ENCODE assay signal across 1 cellular context in the genomic region with DNA sequence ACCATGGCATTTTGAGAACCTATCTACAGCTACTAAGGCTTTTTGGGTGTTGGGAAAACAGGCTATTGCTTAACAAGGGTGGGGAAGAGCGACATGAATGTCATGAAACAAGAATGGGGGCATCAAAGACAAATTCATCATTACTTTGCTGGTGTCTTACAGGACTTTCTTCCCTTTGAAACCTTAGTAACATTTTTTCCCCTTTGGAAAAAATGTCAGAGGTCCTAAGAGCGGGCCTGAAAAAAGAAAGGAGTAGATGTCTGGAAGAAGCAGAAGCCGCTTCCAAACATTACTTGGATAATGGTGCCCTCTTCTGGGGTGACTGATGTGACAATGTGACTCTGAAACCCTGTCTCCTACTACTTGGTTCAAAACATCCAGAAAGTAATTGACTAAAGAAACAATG.
A peak's percentile ranks its signal among the peaks of the same experiment; 100 is the strongest.
TF ChIP-seq lines count a peak whose summit lies in the region.

No MANE protein-coding gene starts in this region.

TF ChIP-seq in K562, 482 proteins besides CTCF, POLR2A, EP300 and RAD21 (continued from another document and continues in another):
- TF ChIP-seq CHD7 (IDR thresholded peaks at IDR 0.05; ENCODE audit: low read depth, low read length) = no peak
- no peak for TF ChIP-seq ZNF121 (CRISPR knock-in tag; conservative IDR thresholded peaks at IDR 0.05)
- no peak for TF ChIP-seq CEBPG (CRISPR knock-in tag; IDR thresholded peaks at IDR 0.05)
- TF ChIP-seq CEBPG (tag; conservative IDR thresholded peaks at IDR 0.05 in 1 of 2, IDR thresholded peaks at IDR 0.05 in 1 of 2) = peak in 1 of 2 experiments; percentile 43; a peak in 1 of 4 replicates
- TF ChIP-seq TCFL5 (CRISPR knock-in tag; conservative IDR thresholded peaks at IDR 0.05) = no peak
- no peak for TF ChIP-seq ZNF699 (CRISPR knock-in tag; IDR thresholded peaks at IDR 0.05; ENCODE audit: insufficient replicate concordance)
- TF ChIP-seq, protein P1, sequence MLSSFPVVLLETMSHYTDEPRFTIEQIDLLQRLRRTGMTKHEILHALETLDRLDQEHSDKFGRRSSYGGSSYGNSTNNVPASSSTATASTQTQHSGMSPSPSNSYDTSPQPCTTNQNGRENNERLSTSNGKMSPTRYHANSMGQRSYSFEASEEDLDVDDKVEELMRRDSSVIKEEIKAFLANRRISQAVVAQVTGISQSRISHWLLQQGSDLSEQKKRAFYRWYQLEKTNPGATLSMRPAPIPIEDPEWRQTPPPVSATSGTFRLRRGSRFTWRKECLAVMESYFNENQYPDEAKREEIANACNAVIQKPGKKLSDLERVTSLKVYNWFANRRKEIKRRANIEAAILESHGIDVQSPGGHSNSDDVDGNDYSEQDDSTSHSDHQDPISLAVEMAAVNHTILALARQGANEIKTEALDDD (IDR thresholded peaks at IDR 0.05) = no peak
- TF ChIP-seq NR2C1 (IDR thresholded peaks at IDR 0.05) = no peak
- TF ChIP-seq NR2C1 (tag; IDR thresholded peaks at IDR 0.05) = no peak
- TF ChIP-seq GATAD2A (IDR thresholded peaks at IDR 0.05) = no peak
- peak; percentile 57 for TF ChIP-seq SMC3 (conservative IDR thresholded peaks at IDR 0.05; ENCODE audit: insufficient read depth, low read depth, low read length)
- TF ChIP-seq CEBPB (tag; IDR thresholded peaks at IDR 0.05) = peak; percentile 67; the same call in 1 of the 2 replicates
- no peak for TF ChIP-seq NEUROD1 (IDR thresholded peaks at IDR 0.05; ENCODE audit: borderline replicate concordance, low read depth, low read length, partially characterized antibody)
- no peak for TF ChIP-seq NR2F6 (CRISPR knock-in tag; IDR thresholded peaks at IDR 0.05)
- no peak for TF ChIP-seq GABPB2 (CRISPR knock-in tag; conservative IDR thresholded peaks at IDR 0.05)
- TF ChIP-seq SNIP1 (IDR thresholded peaks at IDR 0.05; ENCODE audit: low read depth) = no peak
- TF ChIP-seq, protein P2, sequence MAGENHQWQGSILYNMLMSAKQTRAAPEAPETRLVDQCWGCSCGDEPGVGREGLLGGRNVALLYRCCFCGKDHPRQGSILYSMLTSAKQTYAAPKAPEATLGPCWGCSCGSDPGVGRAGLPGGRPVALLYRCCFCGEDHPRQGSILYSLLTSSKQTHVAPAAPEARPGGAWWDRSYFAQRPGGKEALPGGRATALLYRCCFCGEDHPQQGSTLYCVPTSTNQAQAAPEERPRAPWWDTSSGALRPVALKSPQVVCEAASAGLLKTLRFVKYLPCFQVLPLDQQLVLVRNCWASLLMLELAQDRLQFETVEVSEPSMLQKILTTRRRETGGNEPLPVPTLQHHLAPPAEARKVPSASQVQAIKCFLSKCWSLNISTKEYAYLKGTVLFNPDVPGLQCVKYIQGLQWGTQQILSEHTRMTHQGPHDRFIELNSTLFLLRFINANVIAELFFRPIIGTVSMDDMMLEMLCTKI (IDR thresholded peaks at IDR 0.05; ENCODE audit: partially characterized antibody) = no peak
- no peak for TF ChIP-seq BDP1 (IDR thresholded peaks at IDR 0.05; ENCODE audit: insufficient read depth, insufficient read length)
- TF ChIP-seq PYGO2 (tag; IDR thresholded peaks at IDR 0.05) = no peak
- no peak for TF ChIP-seq E2F3 (CRISPR knock-in tag; IDR thresholded peaks at IDR 0.05)
- TF ChIP-seq KLF6 (CRISPR knock-in tag; IDR thresholded peaks at IDR 0.05; ENCODE audit: borderline replicate concordance) = no peak
- TF ChIP-seq ZNF384 (IDR thresholded peaks at IDR 0.05; ENCODE audit: low read depth, low read length) = 0 out of 2 replicates have a peak, but pooled peaks have one; percentile 36
- TF ChIP-seq KDM1A (IDR thresholded peaks at IDR 0.05) = no peak
- no peak for TF ChIP-seq NCOR1 (IDR thresholded peaks at IDR 0.05)
- TF ChIP-seq, protein P3, sequence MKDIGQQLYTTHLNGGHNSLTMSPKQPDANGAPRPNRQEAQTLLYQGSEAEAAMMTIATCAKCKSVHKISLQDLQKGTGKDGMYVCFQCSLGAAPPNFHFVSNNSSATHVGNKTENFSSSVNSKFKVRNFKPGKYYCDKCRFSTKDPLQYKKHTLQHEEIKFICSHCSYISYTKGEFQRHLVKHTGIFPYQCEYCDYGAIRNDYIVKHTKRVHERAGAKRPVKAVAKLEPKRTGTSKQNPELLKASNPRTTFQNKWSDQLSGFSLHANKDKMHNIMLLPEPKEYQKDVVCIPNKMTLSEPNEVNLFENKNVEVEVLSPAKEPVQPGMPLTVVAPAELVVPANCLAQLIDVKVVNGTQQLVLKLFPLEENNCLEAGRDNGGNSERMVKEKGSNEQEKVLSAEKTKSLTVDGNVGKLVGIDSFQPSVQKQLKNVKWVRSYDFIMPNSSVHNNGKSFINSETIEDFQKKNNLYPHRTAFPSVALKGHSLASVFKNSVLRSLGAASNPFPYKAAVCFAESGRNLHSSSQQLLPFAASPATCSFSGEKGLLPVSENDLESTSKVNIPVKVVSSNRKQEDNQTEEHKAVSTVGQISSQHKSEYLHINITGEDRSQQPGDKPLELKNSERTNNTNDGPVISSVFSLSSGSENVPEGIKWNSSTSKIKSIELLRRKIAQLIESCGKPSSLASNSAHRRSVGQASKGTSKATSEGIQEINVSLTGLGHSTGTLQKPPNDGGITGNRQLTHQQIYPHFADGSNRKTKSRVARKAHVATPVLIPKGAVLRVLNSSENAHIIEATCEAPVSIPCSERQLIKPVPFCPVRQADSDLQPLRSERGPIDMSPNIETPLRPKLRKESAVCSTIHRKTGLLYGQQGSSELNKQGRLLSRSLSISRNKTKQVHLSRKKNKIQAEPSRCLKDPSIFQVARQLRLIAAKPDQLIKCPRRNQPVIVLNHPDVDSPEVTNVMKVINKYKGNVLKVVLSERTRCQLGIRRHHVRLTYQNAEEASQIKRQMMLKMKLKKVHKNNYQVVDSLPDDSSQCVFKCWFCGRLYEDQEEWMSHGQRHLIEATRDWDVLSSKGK (CRISPR knock-in tag; IDR thresholded peaks at IDR 0.05) = no peak
- TF ChIP-seq, protein P4, sequence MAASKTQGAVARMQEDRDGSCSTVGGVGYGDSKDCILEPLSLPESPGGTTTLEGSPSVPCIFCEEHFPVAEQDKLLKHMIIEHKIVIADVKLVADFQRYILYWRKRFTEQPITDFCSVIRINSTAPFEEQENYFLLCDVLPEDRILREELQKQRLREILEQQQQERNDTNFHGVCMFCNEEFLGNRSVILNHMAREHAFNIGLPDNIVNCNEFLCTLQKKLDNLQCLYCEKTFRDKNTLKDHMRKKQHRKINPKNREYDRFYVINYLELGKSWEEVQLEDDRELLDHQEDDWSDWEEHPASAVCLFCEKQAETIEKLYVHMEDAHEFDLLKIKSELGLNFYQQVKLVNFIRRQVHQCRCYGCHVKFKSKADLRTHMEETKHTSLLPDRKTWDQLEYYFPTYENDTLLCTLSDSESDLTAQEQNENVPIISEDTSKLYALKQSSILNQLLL (CRISPR knock-in tag; IDR thresholded peaks at IDR 0.05; ENCODE audit: borderline replicate concordance) = no peak
- TF ChIP-seq, protein P5, sequence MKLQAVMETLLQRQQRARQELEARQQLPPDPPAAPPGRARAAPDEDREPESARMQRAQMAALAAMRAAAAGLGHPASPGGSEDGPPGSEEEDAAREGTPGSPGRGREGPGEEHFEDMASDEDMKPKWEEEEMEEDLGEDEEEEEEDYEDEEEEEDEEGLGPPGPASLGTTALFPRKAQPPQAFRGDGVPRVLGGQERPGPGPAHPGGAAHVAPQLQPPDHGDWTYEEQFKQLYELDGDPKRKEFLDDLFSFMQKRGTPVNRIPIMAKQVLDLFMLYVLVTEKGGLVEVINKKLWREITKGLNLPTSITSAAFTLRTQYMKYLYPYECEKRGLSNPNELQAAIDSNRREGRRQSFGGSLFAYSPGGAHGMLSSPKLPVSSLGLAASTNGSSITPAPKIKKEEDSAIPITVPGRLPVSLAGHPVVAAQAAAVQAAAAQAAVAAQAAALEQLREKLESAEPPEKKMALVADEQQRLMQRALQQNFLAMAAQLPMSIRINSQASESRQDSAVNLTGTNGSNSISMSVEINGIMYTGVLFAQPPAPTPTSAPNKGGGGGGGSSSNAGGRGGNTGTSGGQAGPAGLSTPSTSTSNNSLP (IDR thresholded peaks at IDR 0.05; ENCODE audit: borderline replicate concordance, low read depth, low read length) = no peak
- TF ChIP-seq, protein P6, sequence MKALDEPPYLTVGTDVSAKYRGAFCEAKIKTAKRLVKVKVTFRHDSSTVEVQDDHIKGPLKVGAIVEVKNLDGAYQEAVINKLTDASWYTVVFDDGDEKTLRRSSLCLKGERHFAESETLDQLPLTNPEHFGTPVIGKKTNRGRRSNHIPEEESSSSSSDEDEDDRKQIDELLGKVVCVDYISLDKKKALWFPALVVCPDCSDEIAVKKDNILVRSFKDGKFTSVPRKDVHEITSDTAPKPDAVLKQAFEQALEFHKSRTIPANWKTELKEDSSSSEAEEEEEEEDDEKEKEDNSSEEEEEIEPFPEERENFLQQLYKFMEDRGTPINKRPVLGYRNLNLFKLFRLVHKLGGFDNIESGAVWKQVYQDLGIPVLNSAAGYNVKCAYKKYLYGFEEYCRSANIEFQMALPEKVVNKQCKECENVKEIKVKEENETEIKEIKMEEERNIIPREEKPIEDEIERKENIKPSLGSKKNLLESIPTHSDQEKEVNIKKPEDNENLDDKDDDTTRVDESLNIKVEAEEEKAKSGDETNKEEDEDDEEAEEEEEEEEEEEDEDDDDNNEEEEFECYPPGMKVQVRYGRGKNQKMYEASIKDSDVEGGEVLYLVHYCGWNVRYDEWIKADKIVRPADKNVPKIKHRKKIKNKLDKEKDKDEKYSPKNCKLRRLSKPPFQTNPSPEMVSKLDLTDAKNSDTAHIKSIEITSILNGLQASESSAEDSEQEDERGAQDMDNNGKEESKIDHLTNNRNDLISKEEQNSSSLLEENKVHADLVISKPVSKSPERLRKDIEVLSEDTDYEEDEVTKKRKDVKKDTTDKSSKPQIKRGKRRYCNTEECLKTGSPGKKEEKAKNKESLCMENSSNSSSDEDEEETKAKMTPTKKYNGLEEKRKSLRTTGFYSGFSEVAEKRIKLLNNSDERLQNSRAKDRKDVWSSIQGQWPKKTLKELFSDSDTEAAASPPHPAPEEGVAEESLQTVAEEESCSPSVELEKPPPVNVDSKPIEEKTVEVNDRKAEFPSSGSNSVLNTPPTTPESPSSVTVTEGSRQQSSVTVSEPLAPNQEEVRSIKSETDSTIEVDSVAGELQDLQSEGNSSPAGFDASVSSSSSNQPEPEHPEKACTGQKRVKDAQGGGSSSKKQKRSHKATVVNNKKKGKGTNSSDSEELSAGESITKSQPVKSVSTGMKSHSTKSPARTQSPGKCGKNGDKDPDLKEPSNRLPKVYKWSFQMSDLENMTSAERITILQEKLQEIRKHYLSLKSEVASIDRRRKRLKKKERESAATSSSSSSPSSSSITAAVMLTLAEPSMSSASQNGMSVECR (CRISPR knock-in tag; IDR thresholded peaks at IDR 0.05) = no peak
